In genomic region chr17:47239663-47240374, GRCh38 we compare ENCODE assay signal across 8 cellular contexts. TPM values are rescaled to one million over a fixed set of nuclear protein-coding genes. Genes with fewer than 3 reads are reported as not detected.
DNase-seq lines count a peak whose midpoint lies in the region; ATAC-seq and TF ChIP-seq lines count a peak whose summit lies in the region.

No MANE protein-coding gene starts in this region.

- ATAC-seq in GM18868 (IDR thresholded peaks at IDR 0.05; ENCODE audit: unreplicated experiment) = peak; percentile 47
- peak; percentile 73 for ATAC-seq in left lobe of liver
- ATAC-seq in HG03460 (IDR thresholded peaks at IDR 0.05; ENCODE audit: unreplicated experiment) = no peak

- no peak overlapping the region for H3K4me3 Mint-ChIP-seq in activated naive CD4-positive, alpha-beta T cell treated with anti-CD3 and anti-CD28 coated beads, Interleukin-2, amount 10 ng/mL, durations not matched to agents 7 days and 5 days

- no peak overlapping the region for H3K4me3 ChIP-seq in testis

- 85 to 87% methylated on average over 7 of the region's 7 CpGs for WGBS in testis, 2 donors

- peaks cover 48% of the 10 kb centered on the region for H3K27me3 Mint-ChIP-seq in activated naive CD4-positive, alpha-beta T cell treated with anti-CD3 and anti-CD28 coated beads, Interleukin-2, amount 10 ng/mL, durations not matched to agents 7 days and 5 days

- intact Hi-C loops in testis (cut with DNase I; ENCODE audit: low total_unique reads) = loop anchor here (10.0 kb wide), 1 partner anchor 75 kb away; no protein-coding TSS in a partner anchor

- peaks cover 13% of the 10 kb centered on the region for H3K4me1 ChIP-seq in testis

- H3K4me1 Mint-ChIP-seq in activated naive CD4-positive, alpha-beta T cell treated with anti-CD3 and anti-CD28 coated beads, Interleukin-2, amount 10 ng/mL, durations not matched to agents 7 days and 5 days = peaks cover 11% of the 10 kb centered on the region

- no peaks in the 10 kb centered on the region for H3K27me3 ChIP-seq in testis

- H3K9me3 ChIP-seq in testis = no peaks in the 10 kb centered on the region

- TF ChIP-seq CTCF in testis (IDR thresholded peaks at IDR 0.05) = no peak

- no peak for TF ChIP-seq POLR2A in testis (IDR thresholded peaks at IDR 0.05)

- DNase-seq in NCI-H2196 (lab: John Stamatoyannopoulos, UW; ENCODE audit: unreplicated experiment) (peak; percentile 88), brain pericyte (ENCODE audit: low read depth, low spot score) (peak; percentile 65), left lobe of liver (ENCODE audit: low spot score) (peak; percentile 59), testis (peak; percentile 86)
- no peak for DNase-seq in activated naive CD4-positive, alpha-beta T cell treated with anti-CD3 and anti-CD28 coated beads, Interleukin-2, amount 10 ng/mL, durations not matched to agents 7 days and 5 days
- no peak for DNase-seq in activated CD8-positive, alpha-beta memory T cell treated with anti-CD3 and anti-CD28 coated beads, Interleukin-2, amount 50 U/mL, for 48 hours

- no peaks in the 10 kb centered on the region for H3K36me3 ChIP-seq in testis (ENCODE audit: low read depth, missing control alignments)

- peaks cover 2% of the 10 kb centered on the region for H3K9me3 Mint-ChIP-seq in activated naive CD4-positive, alpha-beta T cell treated with anti-CD3 and anti-CD28 coated beads, Interleukin-2, amount 10 ng/mL, durations not matched to agents 7 days and 5 days

- no peak overlapping the region for H3K27ac Mint-ChIP-seq in activated naive CD4-positive, alpha-beta T cell treated with anti-CD3 and anti-CD28 coated beads, Interleukin-2, amount 10 ng/mL, durations not matched to agents 7 days and 5 days

- CTCF ChIA-PET in activated naive CD4-positive, alpha-beta T cell treated with anti-CD3 and anti-CD28 coated beads, Interleukin-2, amount 10 ng/mL, durations not matched to agents 7 days and 5 days (lab: Charles Lee) = interaction anchor here (1.1 to 1.2 kb wide), 2 partner anchors 11 to 21 kb away, joined by 3 read pairs; no protein-coding TSS in a partner anchor

- no peaks in the 10 kb centered on the region for H3K36me3 Mint-ChIP-seq in activated naive CD4-positive, alpha-beta T cell treated with anti-CD3 and anti-CD28 coated beads, Interleukin-2, amount 10 ng/mL, durations not matched to agents 7 days and 5 days

- peak overlapping the region; percentile 15 to 50 for H3K27ac ChIP-seq in testis

RNA-seq across cellular contexts. Expression of gene ITGB3, which starts 13.8 kb away (rescaled TPM):
- 5.0 TPM for total RNA-seq in left lobe of liver
- 10 to 100 TPM in 1 of 2 donors, 1 to 10 TPM in 1; 6.9 to 10.3 TPM for total RNA-seq in testis
- 7.6 TPM for polyA plus RNA-seq in testis (ENCODE audit: insufficient read depth, low read depth, low replicate concordance)

RNA-seq across cellular contexts. Expression of gene MYL4, which starts 30.7 kb away (rescaled TPM):
- total RNA-seq in left lobe of liver = not detected
- total RNA-seq in testis = 1 to 10 TPM; 7.6 to 7.9 TPM
- 19.3 TPM for polyA plus RNA-seq in testis (ENCODE audit: insufficient read depth, low read depth, low replicate concordance)

RNA-seq across cellular contexts. Expression of gene CDC27, which starts 50.7 kb away (rescaled TPM):
- total RNA-seq in left lobe of liver (29.3 TPM), testis (10 to 100 TPM; 74.6 to 99.8 TPM)
- polyA plus RNA-seq in testis (ENCODE audit: insufficient read depth, low read depth, low replicate concordance) = 85.8 TPM

Comparison
In these comparisons a context has a peak if more than half of its experiments do, and no peak if none do; other contexts are left out.
1. DNase-seq: peak in NCI-H2196 (single experiment), brain pericyte (single experiment), left lobe of liver (single experiment) and testis (single experiment); none in activated naive CD4-positive, alpha-beta T cell treated with anti-CD3 and anti-CD28 coated beads, Interleukin-2, amount 10 ng/mL, durations not matched to agents 7 days and 5 days (single experiment) and activated CD8-positive, alpha-beta memory T cell treated with anti-CD3 and anti-CD28 coated beads, Interleukin-2, amount 50 U/mL, for 48 hours (single experiment).